In the genomic region with DNA sequence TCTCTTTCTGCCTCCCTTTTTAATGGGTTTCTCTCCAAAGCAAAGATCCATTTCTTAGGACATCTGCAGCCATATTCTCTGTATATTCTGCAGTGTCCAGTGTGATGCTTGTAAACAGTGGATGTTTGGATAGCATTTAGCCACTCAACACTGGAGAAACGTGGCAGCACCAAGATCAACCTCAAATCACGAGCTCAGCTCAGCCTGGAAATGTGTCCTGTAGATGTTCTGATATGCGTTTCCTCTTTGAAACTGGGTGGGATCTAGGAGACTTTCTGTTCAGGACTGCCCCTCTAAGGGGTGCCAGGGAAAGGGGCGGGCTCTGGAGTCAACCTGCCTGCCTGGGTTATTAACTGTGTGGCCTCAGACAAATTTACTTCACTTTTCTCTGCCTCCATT, we compare ENCODE assay signal across 19 cellular contexts.
DNase-seq lines count a peak whose midpoint lies in the region; ATAC-seq and TF ChIP-seq lines count a peak whose summit lies in the region.
"Had no signal": no experiment of that assay in that cellular context is flagged by ENCODE, and none has a peak within 500 bp of the region (broad histone marks: within the 10 kb centered on the region; RNA-seq: fewer than 3 reads in every experiment).

No MANE protein-coding gene starts in this region.

- no peak overlapping the region for H3K27ac ChIP-seq in IMR-90 (ENCODE audit: insufficient read depth, low read length)
- H3K27ac ChIP-seq in RWPE1: peak overlapping the region; percentile 44; the same call in 1 of the 2 replicates
- peak overlapping the region; percentile 15 for H3K27ac ChIP-seq in epithelial cell of prostate
- H3K27ac ChIP-seq: BLaER1 had no signal

- H3K56ac ChIP-seq in IMR-90 (ENCODE audit: extremely low read depth, insufficient read depth, low read length): no peak overlapping the region

- no peak for DNase-seq in IMR-90
- no peak for DNase-seq in RWPE1 (ENCODE audit: low spot score)
- no peak for DNase-seq in epithelial cell of prostate (ENCODE audit: low read depth, low spot score)
- DNase-seq in type B pancreatic cell (ENCODE audit: extremely low spot score, unreplicated experiment): no peak
- no peak for DNase-seq in AG08395 (ENCODE audit: low spot score)
- no peak for DNase-seq in chondrocyte (ENCODE audit: low spot score)
- DNase-seq: CD4-positive, alpha-beta T cell; COR-L47; DMS 273 treated with DMSO at 0.1 percent for 48 hours; KBM-7; NCI-H1105; NCI-H2029 treated with DMSO at 0.1 percent for 48 hours; NCI-H510A treated with DMSO at 0.1 percent for 48 hours; NCI-H748 treated with DMSO at 0.1 percent for 48 hours; Right ventricle myocardium superior had no signal

- BruUV-seq in IMR-90 (replicated peaks; lab: Mats Ljungman, UMichigan): no TSS peak

- no peak overlapping the region for H2BK5ac ChIP-seq in IMR-90 (ENCODE audit: low read depth, low read length, poor library complexity, severe bottlenecking)

- H3K18ac ChIP-seq in IMR-90 (ENCODE audit: low read depth, low read length): no peak overlapping the region

- POLR2A ChIA-PET in IMR-90 (lab: Charles Lee; ENCODE audit: unreplicated experiment) (no interaction called here), RWPE1 (lab: Yijun Ruan, JAX; ENCODE audit: low non-redundant PET) (no interaction called here)

- no peak overlapping the region for H2AFZ ChIP-seq in IMR-90 (replicated peaks; ENCODE audit: low read length, poor library complexity)

- dilution Hi-C loops in IMR-90 (cut with HindIII; ENCODE audit: low sequenced_read_pairs, unreplicated experiment): no loop called here

- in situ Hi-C loops in IMR-90 (cut with MboI; ENCODE audit: low sequenced_read_pairs): no loop called here

- H3K27me3 Mint-ChIP-seq in type B pancreatic cell (no peaks in the 10 kb centered on the region), chondrocyte (ENCODE audit: low read depth) (no peaks in the 10 kb centered on the region)
- H3K27me3 Mint-ChIP-seq: CD4-positive, alpha-beta T cell had no signal

- no peak overlapping the region for H3K4me2 ChIP-seq in IMR-90 (ENCODE audit: low read depth, low read length)
- H3K4me2 ChIP-seq: BLaER1 had no signal

- H3K4me3 Mint-ChIP-seq in type B pancreatic cell (no peak overlapping the region), chondrocyte (ENCODE audit: unreplicated experiment) (no peak overlapping the region)
- H3K4me3 Mint-ChIP-seq: CD4-positive, alpha-beta T cell; HFFc6 had no signal

- H3K4me3 ChIP-seq in IMR-90 (ENCODE audit: insufficient read depth, low read depth, low read length): no peak overlapping the region
- H3K4me3 ChIP-seq: BLaER1, Peyer's patch had no signal

- no peaks in the 10 kb centered on the region for H3K79me1 ChIP-seq in IMR-90 (ENCODE audit: low read depth in 1 of 2, low read length in 2 of 2)

- H2AK9ac ChIP-seq in IMR-90 (replicated peaks; ENCODE audit: low read depth, low read length, poor library complexity): no peak overlapping the region

- H3K27ac Mint-ChIP-seq in type B pancreatic cell (peak overlapping the region; percentile 67), chondrocyte (ENCODE audit: unreplicated experiment) (no peak overlapping the region)
- H3K27ac Mint-ChIP-seq: CD4-positive, alpha-beta T cell; HFFc6 had no signal

- peaks cover 6% of the 10 kb centered on the region for H3K4me1 ChIP-seq in IMR-90 (ENCODE audit: control insufficient read depth, insufficient read depth, low read length)

- peaks cover 6% of the 10 kb centered on the region for H3K9me1 ChIP-seq in IMR-90 (ENCODE audit: insufficient read depth, low read length)

- no peak overlapping the region for H3K9ac ChIP-seq in IMR-90 (ENCODE audit: low read depth, low read length)
- H3K9ac ChIP-seq: BLaER1 had no signal

- H3K9me3 ChIP-seq in IMR-90 (ENCODE audit: control insufficient read depth, insufficient read depth, low read length): no peaks in the 10 kb centered on the region
- H3K9me3 ChIP-seq: Peyer's patch had no signal

- no peak overlapping the region; the same call in 1 of the 2 replicates for H2AK5ac ChIP-seq in IMR-90 (ENCODE audit: low read depth, low read length)

- no peak for ATAC-seq in IMR-90 (ENCODE audit: low read depth)
- no peak for ATAC-seq in GM21528 (IDR thresholded peaks at IDR 0.05; ENCODE audit: low FRiP score, unreplicated experiment)

- peak overlapping the region; percentile 60; the same call in 1 of the 2 replicates for H3K4ac ChIP-seq in IMR-90 (ENCODE audit: low read depth, low read length)

- no peak overlapping the region for H4K8ac ChIP-seq in IMR-90 (ENCODE audit: low read depth in 2 of 2, low read length in 2 of 2)

- no peaks in the 10 kb centered on the region for H3K36me3 ChIP-seq in IMR-90 (ENCODE audit: control insufficient read depth, insufficient read depth, low read length)
- H3K36me3 ChIP-seq: BLaER1, Peyer's patch had no signal

- H4K91ac ChIP-seq in IMR-90 (ENCODE audit: insufficient read depth, low read depth, low read length): peak overlapping the region; percentile 38; the same call in 1 of the 2 replicates

- TF ChIP-seq POLR2A in IMR-90 (IDR thresholded peaks at IDR 0.05; ENCODE audit: low read depth, low read length): no peak

- H2BK15ac ChIP-seq in IMR-90 (ENCODE audit: low read depth, low read length): peak overlapping the region; percentile 52; the same call in 1 of the 3 replicates

- intact Hi-C loops in IMR-90 (cut with micrococcal nuclease): loop anchor here (10.0 kb wide), 1 partner anchor 319 kb away; no protein-coding TSS in a partner anchor

- peaks cover 25% of the 10 kb centered on the region for H3K4me1 Mint-ChIP-seq in type B pancreatic cell (ENCODE audit: unreplicated experiment)
- H3K4me1 Mint-ChIP-seq in chondrocyte (ENCODE audit: low read depth): peaks cover 38% of the 10 kb centered on the region

- peaks cover 1% of the 10 kb centered on the region; the same call in 1 of the 2 replicates for H3K27me3 ChIP-seq in IMR-90 (ENCODE audit: control insufficient read depth, insufficient read depth, low read length)
- H3K27me3 ChIP-seq: BLaER1, Peyer's patch had no signal

- no peak for TF ChIP-seq CTCF in IMR-90 (conservative IDR thresholded peaks at IDR 0.05; ENCODE audit: low read depth, low read length)
- TF ChIP-seq CTCF in RWPE1 (conservative IDR thresholded peaks at IDR 0.05; ENCODE audit: low read depth): no peak
- no peak for TF ChIP-seq CTCF in type B pancreatic cell (conservative IDR thresholded peaks at IDR 0.05)
- TF ChIP-seq CTCF in chondrocyte (IDR thresholded peaks at IDR 0.05): no peak

- 100% methylated on average over 1 of the region's 4 CpGs; no CpG with 5 or more reads in 1 of the 2 experiments for WGBS in IMR-90 (ENCODE audit: extremely low coverage in 2 of 2, insufficient read length in 1 of 2), 2 experiments

- peak overlapping the region; percentile 11 for H2BK120ac ChIP-seq in IMR-90 (ENCODE audit: low read depth, low read length)

- H4K20me1 ChIP-seq in IMR-90 (ENCODE audit: insufficient read depth, low read length): no peaks in the 10 kb centered on the region
- H4K20me1 ChIP-seq: BLaER1 had no signal

- H3K9me3 Mint-ChIP-seq in type B pancreatic cell (peaks cover 4% of the 10 kb centered on the region), chondrocyte (ENCODE audit: low read depth) (no peaks in the 10 kb centered on the region)
- H3K9me3 Mint-ChIP-seq: CD4-positive, alpha-beta T cell; HFFc6 had no signal

- H3K14ac ChIP-seq in IMR-90 (replicated peaks; ENCODE audit: low read depth, low read length): peak overlapping the region; percentile 25; the same call in 1 of the 2 replicates

- CTCF ChIA-PET in IMR-90 (lab: Yijun Ruan, JAX): interaction anchor here (1.4 kb wide), 1 partner anchor 54 kb away, joined by 3 read pairs; no protein-coding TSS in a partner anchor
- CTCF ChIA-PET in RWPE1 (lab: Yijun Ruan, JAX): no interaction called here

- no peak overlapping the region for H3K23ac ChIP-seq in IMR-90 (ENCODE audit: low read depth, low read length)

- no peak overlapping the region for H4K5ac ChIP-seq in IMR-90 (ENCODE audit: low read depth, low read length)

- peak overlapping the region; percentile 28 for H2BK20ac ChIP-seq in IMR-90 (ENCODE audit: low read depth, low read length)

- peaks cover 5% of the 10 kb centered on the region for H3K36me3 Mint-ChIP-seq in type B pancreatic cell
- H3K36me3 Mint-ChIP-seq in chondrocyte (ENCODE audit: low read depth): no peaks in the 10 kb centered on the region

- TF ChIP-seq RAD21 in IMR-90 (IDR thresholded peaks at IDR 0.05; ENCODE audit: low read length): no peak

TF ChIP-seq in IMR-90, 13 proteins besides CTCF, POLR2A, EP300 and RAD21:
- TF ChIP-seq FOS (IDR thresholded peaks at IDR 0.05; ENCODE audit: low read depth, low read length) (no peak), SMC3 (IDR thresholded peaks at IDR 0.05; ENCODE audit: low read depth, low read length) (no peak), NFE2L2 (IDR thresholded peaks at IDR 0.05; ENCODE audit: low read depth, low read length) (no peak), MAFK (IDR thresholded peaks at IDR 0.05; ENCODE audit: low read depth, low read length) (no peak), RFX5 (IDR thresholded peaks at IDR 0.05; ENCODE audit: low read depth, low read length) (no peak), RCOR1 (IDR thresholded peaks at IDR 0.05; ENCODE audit: insufficient replicate concordance, low read length) (no peak), CEBPB (IDR thresholded peaks at IDR 0.05; ENCODE audit: low read depth, low read length) (no peak), CHD1 (IDR thresholded peaks at IDR 0.05; ENCODE audit: low read depth, low read length) (no peak), MXI1 (IDR thresholded peaks at IDR 0.05; ENCODE audit: borderline replicate concordance, low read depth, low read length) (no peak), BHLHE40 (IDR thresholded peaks at IDR 0.05; ENCODE audit: low read depth, low read length) (no peak)
- TF ChIP-seq, protein P1, sequence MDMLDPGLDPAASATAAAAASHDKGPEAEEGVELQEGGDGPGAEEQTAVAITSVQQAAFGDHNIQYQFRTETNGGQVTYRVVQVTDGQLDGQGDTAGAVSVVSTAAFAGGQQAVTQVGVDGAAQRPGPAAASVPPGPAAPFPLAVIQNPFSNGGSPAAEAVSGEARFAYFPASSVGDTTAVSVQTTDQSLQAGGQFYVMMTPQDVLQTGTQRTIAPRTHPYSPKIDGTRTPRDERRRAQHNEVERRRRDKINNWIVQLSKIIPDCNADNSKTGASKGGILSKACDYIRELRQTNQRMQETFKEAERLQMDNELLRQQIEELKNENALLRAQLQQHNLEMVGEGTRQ (IDR thresholded peaks at IDR 0.05; ENCODE audit: low read depth, low read length): no peak
TF ChIP-seq in IMR-90: peak in this region for 0.
